30 cellular contexts compared by ENCODE assay signal in genomic region chr14:23148596-23149249, GRCh38. TPM values are rescaled to one million over a fixed set of nuclear protein-coding genes. Genes with fewer than 3 reads are reported as not detected.
DNase-seq lines count a peak whose midpoint lies in the region; ATAC-seq and TF ChIP-seq lines count a peak whose summit lies in the region.
"Had no signal": no experiment of that assay in that cellular context is flagged by ENCODE, and none has a peak within 500 bp of the region (broad histone marks: within the 10 kb centered on the region; RNA-seq: fewer than 3 reads in every experiment).

No MANE protein-coding gene starts in this region.

- H3K4me3 ChIP-seq in AG10803 (ENCODE audit: low read length) (no peak overlapping the region), gastroesophageal sphincter (no peak overlapping the region), psoas muscle (no peak overlapping the region)
- H3K4me3 ChIP-seq: cardiac muscle cell, heart left ventricle, ovary, right lobe of liver had no signal

- H3K36me3 ChIP-seq in gastroesophageal sphincter = peaks cover 0 to 12% of the 10 kb centered on the region in 2 donors
- peaks cover 0 to 10% of the 10 kb centered on the region in 2 donors for H3K36me3 ChIP-seq in psoas muscle (ENCODE audit: insufficient read depth in 1 of 2, low read depth in 1 of 2)
- H3K36me3 ChIP-seq: cardiac muscle cell, heart left ventricle, ovary, right lobe of liver, WERI-Rb-1 had no signal

- intact Hi-C loops in psoas muscle (cut with DNase I) = no loop called here

- WGBS in gastroesophageal sphincter (ENCODE audit: low coverage in 1 of 2), 2 donors = 81 to 86% methylated on average over 5 of the region's 5 CpGs
- 87 to 96% (median 90%) methylated on average over 5 of the region's 5 CpGs for WGBS in psoas muscle, 3 donors

- peak; percentile 52 for DNase-seq in AG10803 (ENCODE audit: low read depth)
- peak; percentile 88 for DNase-seq in amniotic epithelial cell (ENCODE audit: low read depth)
- DNase-seq in psoas muscle = no peak
- no peak for DNase-seq in stimulated activated CD4-positive, alpha-beta T cell treated with anti-CD3 and anti-CD28 coated beads, Interleukin-4, amount 100 ng/mL, for 1 hour
- DNase-seq in stimulated activated CD4-positive, alpha-beta T cell treated with anti-CD3 and anti-CD28 coated beads, Interleukin-4, amount 100 ng/mL, for 24 hours = no peak
- no peak for DNase-seq in stimulated activated naive CD4-positive, alpha-beta T cell treated with Interleukin-2 at 50 U/mL for 16 hours (lab: John Stamatoyannopoulos, UW)
- DNase-seq: activated CD4-positive, alpha-beta T cell treated with anti-CD3 and anti-CD28 coated beads, Interleukin-2, amount 10 ng/mL, durations not matched to agents 7 days and 5 days; activated naive CD4-positive, alpha-beta T cell treated with anti-CD3 and anti-CD28 coated beads, Interleukin-2, amount 10 ng/mL, durations not matched to agents 7 days and 5 days; activated T-cell treated with anti-CD3 and anti-CD28 coated beads, Interleukin-2, amount 50 U/mL, for 48 hours; CD8-positive, alpha-beta memory T cell; cortex of kidney; DMS153; endodermal cell; GF-D8; GOT3; heart left ventricle; Karpas-422; left colon; mesendoderm; naive thymus-derived CD4-positive, alpha-beta T cell; NCI-H187 treated with DMSO at 0.1 percent for 48 hours; right lobe of liver; stimulated activated CD8-positive, alpha-beta memory T cell treated with anti-CD3 and anti-CD28 coated beads, Interleukin-4, amount 100 ng/mL, for 48 hours; WERI-Rb-1 had no signal

- H3K9me3 ChIP-seq in gastroesophageal sphincter (no peaks in the 10 kb centered on the region), psoas muscle (no peaks in the 10 kb centered on the region)
- H3K9me3 ChIP-seq: heart left ventricle, ovary, right lobe of liver had no signal

- TF ChIP-seq CTCF in AG10803 (conservative IDR thresholded peaks at IDR 0.05; ENCODE audit: low read length) (no peak), gastroesophageal sphincter (IDR thresholded peaks at IDR 0.05) (no peak), psoas muscle (IDR thresholded peaks at IDR 0.05) (no peak)

- no peaks in the 10 kb centered on the region for H3K27me3 ChIP-seq in gastroesophageal sphincter
- H3K27me3 ChIP-seq in psoas muscle (ENCODE audit: insufficient read depth in 3 of 3, low read length in 2 of 3) = no peaks in the 10 kb centered on the region
- H3K27me3 ChIP-seq: cardiac muscle cell, heart left ventricle, ovary, right lobe of liver had no signal

- TF ChIP-seq EP300 in gastroesophageal sphincter (IDR thresholded peaks at IDR 0.05) = no peak

- H3K27ac ChIP-seq in gastroesophageal sphincter = peak overlapping the region; percentile 89 to 95 (median 90)
- H3K27ac ChIP-seq in psoas muscle = peak overlapping the region; percentile 69
- H3K27ac ChIP-seq: cardiac muscle cell, ovary, right lobe of liver, WERI-Rb-1 had no signal

- H3K4me1 ChIP-seq in gastroesophageal sphincter (peaks cover 8 to 100% (median 12%) of the 10 kb centered on the region in 3 donors), psoas muscle (peaks cover 80% of the 10 kb centered on the region)
- H3K4me1 ChIP-seq: right lobe of liver had no signal

- no peak for TF ChIP-seq POLR2A in gastroesophageal sphincter (IDR thresholded peaks at IDR 0.05)

- ATAC-seq in gastroesophageal sphincter (peak; percentile 37), psoas muscle (no peak), HG03520 (IDR thresholded peaks at IDR 0.05; ENCODE audit: unreplicated experiment) (no peak)
- ATAC-seq: heart left ventricle; left colon; naive thymus-derived CD4-positive, alpha-beta T cell; right lobe of liver had no signal

RNA-seq across cellular contexts. Expression of gene CEBPE, which starts 29.7 kb away (rescaled TPM):
- total RNA-seq in gastroesophageal sphincter = not detected
- under 1 TPM in 2 of 4 donors, not detected in 2; 0.17 to 0.22 TPM for total RNA-seq in psoas muscle
- polyA plus RNA-seq in psoas muscle = under 1 TPM in 2 of 3 donors, not detected in 1; 0.03 to 0.19 TPM
- total RNA-seq: cardiac muscle cell, endodermal cell, left colon, ovary, ureter had no signal
- polyA plus RNA-seq: cardiac muscle cell; CD8-positive, alpha-beta memory T cell; heart left ventricle had no signal

RNA-seq across cellular contexts. Expression of gene SLC7A8, which starts 34.7 kb away (rescaled TPM):
- total RNA-seq in gastroesophageal sphincter (10 to 100 TPM; 21.6 to 56.7 (median 32.2) TPM), psoas muscle (10 to 100 TPM in 3 of 4 donors, 1 to 10 TPM in 1; 7.5 to 43.0 (median 24.1) TPM)
- polyA plus RNA-seq in psoas muscle = 10 to 100 TPM; 10.4 to 72.6 (median 44.2) TPM

RNA-seq across cellular contexts. Expression of gene CIROP, which starts 43.9 kb away (rescaled TPM):
- total RNA-seq in gastroesophageal sphincter = under 1 TPM in 2 of 4 donors, not detected in 2; 0.13 to 0.31 TPM
- total RNA-seq in psoas muscle = not detected
- under 1 TPM in 1 of 3 donors, not detected in 2; 0.03 TPM for polyA plus RNA-seq in psoas muscle
- total RNA-seq: activated CD4-positive, alpha-beta T cell treated with anti-CD3 and anti-CD28 coated beads, Interleukin-2, amount 10 ng/mL, durations not matched to agents 7 days and 5 days; CD8-positive, alpha-beta memory T cell; heart left ventricle; left colon; naive thymus-derived CD4-positive, alpha-beta T cell; OCI-LY7; ovary; right lobe of liver; ureter had no signal
- polyA plus RNA-seq: cardiac muscle cell; CD8-positive, alpha-beta memory T cell; heart left ventricle; naive thymus-derived CD4-positive, alpha-beta T cell; ovary had no signal

RNA-seq across cellular contexts. Expression of gene C14orf119, which starts 53.4 kb away (rescaled TPM):
- total RNA-seq in gastroesophageal sphincter = 10 to 100 TPM; 31.3 to 38.2 (median 33.4) TPM
- 10 to 100 TPM; 24.2 to 31.3 (median 27.0) TPM for total RNA-seq in psoas muscle
- polyA plus RNA-seq in psoas muscle = 10 to 100 TPM; 23.2 to 65.3 (median 47.1) TPM

RNA-seq across cellular contexts. Expression of gene ACIN1, which starts 53.8 kb away (rescaled TPM):
- total RNA-seq in gastroesophageal sphincter = 100 to 1,000 TPM in 1 of 4 donors, 10 to 100 TPM in 3; 55.7 to 121 (median 91.8) TPM
- 10 to 100 TPM; 75.3 to 83.2 (median 82.2) TPM for total RNA-seq in psoas muscle
- 10 to 100 TPM; 45.2 to 57.6 (median 53.5) TPM for polyA plus RNA-seq in psoas muscle

Comparison
In these comparisons a context has a peak if more than half of its experiments do, and no peak if none do; other contexts are left out.
1. DNase-seq: peak in AG10803 (single experiment) and amniotic epithelial cell (single experiment); none in psoas muscle (0 of 2), stimulated activated CD4-positive, alpha-beta T cell treated with anti-CD3 and anti-CD28 coated beads, Interleukin-4, amount 100 ng/mL, for 1 hour (single experiment), stimulated activated CD4-positive, alpha-beta T cell treated with anti-CD3 and anti-CD28 coated beads, Interleukin-4, amount 100 ng/mL, for 24 hours (single experiment) and stimulated activated naive CD4-positive, alpha-beta T cell treated with Interleukin-2 at 50 U/mL for 16 hours (single experiment).